ENCODE assay signal across 27 cellular contexts in genomic region chr1:30657131-30658013, GRCh38.
DNase-seq lines count a peak whose midpoint lies in the region; ATAC-seq, FAIRE-seq and TF ChIP-seq lines count a peak whose summit lies in the region.
"Had no signal": no experiment of that assay in that cellular context is flagged by ENCODE, and none has a peak within 500 bp of the region (broad histone marks: within the 10 kb centered on the region; RNA-seq: fewer than 3 reads in every experiment).

No MANE protein-coding gene starts in this region.

- peak overlapping the region in 1 of 2 experiments; percentile 31; a peak in 1 of 4 replicates for H3K9ac ChIP-seq in K562 (ENCODE audit: insufficient read depth in 1 of 2, low read depth in 2 of 2, low read length in 2 of 2)
- no peak overlapping the region for H3K9ac ChIP-seq in HepG2 (ENCODE audit: insufficient read depth, low read depth, low read length)

- intact Hi-C loops in Right ventricle myocardium superior (cut with DNase I) = no loop called here
- intact Hi-C loops in Right ventricle myocardium inferior (cut with DNase I) = no loop called here
- intact Hi-C loops in K562 (cut with micrococcal nuclease) = no loop called here
- intact Hi-C loops in HepG2 (cut with micrococcal nuclease; ENCODE audit: unreplicated experiment) = no loop called here
- intact Hi-C loops in activated T-helper 1 cell treated with anti-CD3 and anti-CD28 coated beads, Interleukin-12 subunit alpha, Interleukin-12 subunit beta, Interleukin-2, Interleukin-4 antibody, amounts not matched to agents 30 ng/mL and 10 ng/mL and 1 ng/mL, durations not matched to agents 14 hours and 24 hours and 36 hours (cut with micrococcal nuclease) = no loop called here

- H3K4me3 Mint-ChIP-seq in activated T-helper 1 cell treated with anti-CD3 and anti-CD28 coated beads, Interleukin-12 subunit alpha, Interleukin-12 subunit beta, Interleukin-2, Interleukin-4 antibody, amounts not matched to agents 30 ng/mL and 10 ng/mL and 1 ng/mL, durations not matched to agents 14 hours and 24 hours and 36 hours = no peak overlapping the region
- H3K4me3 Mint-ChIP-seq: activated CD8-positive, alpha-beta memory T cell treated with anti-CD3 and anti-CD28 coated beads, Interleukin-2, amount 10 ng/mL, durations not matched to agents 7 days and 5 days; naive B cell had no signal

- H3K27me3 ChIP-seq in K562 (ENCODE audit: control insufficient read depth in 2 of 2, insufficient read depth in 2 of 2, low read length in 2 of 2) = peaks cover 16 to 56% of the 10 kb centered on the region in 2 experiments
- peaks cover 2 to 16% of the 10 kb centered on the region in 2 experiments; a peak in 4 of 5 replicates for H3K27me3 ChIP-seq in HepG2 (ENCODE audit: control insufficient read depth in 1 of 2, insufficient read depth in 2 of 2, low read length in 2 of 2)
- H3K27me3 ChIP-seq: uterus had no signal

- H3K9me3 ChIP-seq in K562 (replicated peaks; ENCODE audit: control insufficient read depth, insufficient read depth, low read depth, low read length) (no peaks in the 10 kb centered on the region), HepG2 (ENCODE audit: low read length) (no peaks in the 10 kb centered on the region)
- H3K9me3 ChIP-seq: adrenal gland, uterus had no signal

- no peak for DNase-seq in Right ventricle myocardium superior
- no peak for DNase-seq in Right ventricle myocardium inferior (ENCODE audit: missing footprints)
- no peak for DNase-seq in K562 (ENCODE audit: extremely low read depth in 1 of 4, low spot score in 3 of 4)
- no peak for DNase-seq in HepG2 (ENCODE audit: low spot score)
- DNase-seq in GM10266 (ENCODE audit: extremely low spot score) = no peak
- no peak for DNase-seq in activated T-helper 1 cell treated with anti-CD3 and anti-CD28 coated beads, Interleukin-12 subunit alpha, Interleukin-12 subunit beta, Interleukin-2, Interleukin-4 antibody, amounts not matched to agents 30 ng/mL and 10 ng/mL and 1 ng/mL, durations not matched to agents 14 hours and 24 hours and 36 hours (ENCODE audit: low spot score)
- DNase-seq: activated CD4-positive, alpha-beta T cell treated with anti-CD3 and anti-CD28 coated beads for 48 hours; activated CD8-positive, alpha-beta memory T cell treated with anti-CD3 and anti-CD28 coated beads, Interleukin-2, amount 10 ng/mL, durations not matched to agents 7 days and 5 days; activated gamma-delta T cell; adrenal gland; dermis blood vessel endothelial cell; GDM1; naive B cell; NCI-H1105 treated with DMSO at 0.1 percent for 48 hours; NCI-H2081 treated with DMSO at 0.1 percent for 48 hours; NCI-H446 treated with DMSO at 0.1 percent for 48 hours; NK-92 treated with Interleukin-12 subunit alpha and Interleukin-12 subunit beta, amount 100 ng/mL, for 24 hours; right cardiac atrium; RPMI8226; stimulated activated CD4-positive, alpha-beta T cell treated with anti-CD3 and anti-CD28 coated beads, Interleukin-15, amount 100 ng/mL, for 24 hours; uterus had no signal

- no peaks in the 10 kb centered on the region for H3K36me3 Mint-ChIP-seq in activated T-helper 1 cell treated with anti-CD3 and anti-CD28 coated beads, Interleukin-12 subunit alpha, Interleukin-12 subunit beta, Interleukin-2, Interleukin-4 antibody, amounts not matched to agents 30 ng/mL and 10 ng/mL and 1 ng/mL, durations not matched to agents 14 hours and 24 hours and 36 hours (ENCODE audit: low read depth)
- H3K36me3 Mint-ChIP-seq: naive B cell had no signal

- H3K9me1 ChIP-seq in K562 (ENCODE audit: control insufficient read depth, insufficient read depth, low read length) = peaks cover 7% of the 10 kb centered on the region

- no peak for TF ChIP-seq POLR2A in K562 (conservative IDR thresholded peaks at IDR 0.05)
- no peak for TF ChIP-seq POLR2A in HepG2 (IDR thresholded peaks at IDR 0.05; ENCODE audit: insufficient read depth in 1 of 2, low read depth in 2 of 2, low read length in 2 of 2)

- peaks cover 2% of the 10 kb centered on the region for H3K27me3 Mint-ChIP-seq in activated T-helper 1 cell treated with anti-CD3 and anti-CD28 coated beads, Interleukin-12 subunit alpha, Interleukin-12 subunit beta, Interleukin-2, Interleukin-4 antibody, amounts not matched to agents 30 ng/mL and 10 ng/mL and 1 ng/mL, durations not matched to agents 14 hours and 24 hours and 36 hours (ENCODE audit: insufficient read depth)
- H3K27me3 Mint-ChIP-seq: activated CD8-positive, alpha-beta memory T cell treated with anti-CD3 and anti-CD28 coated beads, Interleukin-2, amount 10 ng/mL, durations not matched to agents 7 days and 5 days had no signal

- H2AFZ ChIP-seq in K562 (ENCODE audit: low read depth, low read length) (no peak overlapping the region), HepG2 (ENCODE audit: low read length) (no peak overlapping the region)

- no peaks in the 10 kb centered on the region for H3K9me3 Mint-ChIP-seq in activated T-helper 1 cell treated with anti-CD3 and anti-CD28 coated beads, Interleukin-12 subunit alpha, Interleukin-12 subunit beta, Interleukin-2, Interleukin-4 antibody, amounts not matched to agents 30 ng/mL and 10 ng/mL and 1 ng/mL, durations not matched to agents 14 hours and 24 hours and 36 hours

- no TSS peak for BruUV-seq in K562 (replicated peaks; lab: Mats Ljungman, UMichigan)
- no TSS peak for BruUV-seq in HepG2 (replicated peaks; lab: Mats Ljungman, UMichigan)

- CTCF ChIA-PET in K562 (lab: Yijun Ruan, JAX; ENCODE audit: low intra/inter-chr PET ratio) (no interaction called here), HepG2 (lab: Yijun Ruan, JAX; ENCODE audit: low intra/inter-chr PET ratio, low total read pairs) (no interaction called here)

- no peak overlapping the region for H3K27ac Mint-ChIP-seq in activated T-helper 1 cell treated with anti-CD3 and anti-CD28 coated beads, Interleukin-12 subunit alpha, Interleukin-12 subunit beta, Interleukin-2, Interleukin-4 antibody, amounts not matched to agents 30 ng/mL and 10 ng/mL and 1 ng/mL, durations not matched to agents 14 hours and 24 hours and 36 hours
- H3K27ac Mint-ChIP-seq: activated CD8-positive, alpha-beta memory T cell treated with anti-CD3 and anti-CD28 coated beads, Interleukin-2, amount 10 ng/mL, durations not matched to agents 7 days and 5 days; naive B cell had no signal

- H3K4me1 Mint-ChIP-seq in activated T-helper 1 cell treated with anti-CD3 and anti-CD28 coated beads, Interleukin-12 subunit alpha, Interleukin-12 subunit beta, Interleukin-2, Interleukin-4 antibody, amounts not matched to agents 30 ng/mL and 10 ng/mL and 1 ng/mL, durations not matched to agents 14 hours and 24 hours and 36 hours (ENCODE audit: low read depth) = no peaks in the 10 kb centered on the region
- H3K4me1 Mint-ChIP-seq: activated CD8-positive, alpha-beta memory T cell treated with anti-CD3 and anti-CD28 coated beads, Interleukin-2, amount 10 ng/mL, durations not matched to agents 7 days and 5 days; naive B cell had no signal

- H3K4me3 ChIP-seq in K562 = no peak overlapping the region
- H3K4me3 ChIP-seq in HepG2 (replicated peaks in 1 of 3; ENCODE audit: insufficient read depth in 1 of 3, low read depth in 2 of 3, low read length in 3 of 3) = no peak overlapping the region
- H3K4me3 ChIP-seq: adrenal gland, lung, uterus had no signal

- H3K4me2 ChIP-seq in K562 (ENCODE audit: insufficient read depth, low read length) (no peak overlapping the region), HepG2 (ENCODE audit: low read depth, low read length) (no peak overlapping the region)

- TF ChIP-seq RAD21 in K562 (CRISPR knock-in tag; conservative IDR thresholded peaks at IDR 0.05 in 1 of 2, IDR thresholded peaks at IDR 0.05 in 1 of 2) (no peak), HepG2 (CRISPR knock-in tag; IDR thresholded peaks at IDR 0.05) (no peak)

- H3K4me1 ChIP-seq in K562 (replicated peaks in 1 of 2; ENCODE audit: control insufficient read depth in 2 of 2, insufficient read depth in 2 of 2, low read length in 2 of 2) (peaks cover 0 to 10% of the 10 kb centered on the region in 2 experiments; a peak in 1 of 5 replicates), HepG2 (ENCODE audit: insufficient read depth, low read length) (peaks cover 4% of the 10 kb centered on the region; the same call in 1 of the 2 replicates)
- H3K4me1 ChIP-seq: adrenal gland, uterus had no signal

- H3K36me3 ChIP-seq in K562 (ENCODE audit: control insufficient read depth, insufficient read depth, low read length) = no peaks in the 10 kb centered on the region
- no peaks in the 10 kb centered on the region for H3K36me3 ChIP-seq in HepG2 (replicated peaks in 1 of 2; ENCODE audit: control insufficient read depth in 1 of 2, insufficient read depth in 2 of 2, low read length in 2 of 2)
- H3K36me3 ChIP-seq: adrenal gland, uterus had no signal

- in situ Hi-C loops in K562 (cut with MboI) = loop anchor here (5.0 kb wide), 1 partner anchor 1105 kb away; no protein-coding TSS in a partner anchor
- in situ Hi-C loops in HepG2 (cut with HindIII; ENCODE audit: extremely low pct_ligation_motif_present, low pct_unique_long_range_greater_than_20kb) = no loop called here

- FAIRE-seq in K562 (lab: Jason Lieb, UNC) (no peak), HepG2 (lab: Jason Lieb, UNC) (no peak)
- FAIRE-seq: endothelial cell of umbilical vein, GM19239 had no signal

- TF ChIP-seq CTCF in K562 (IDR thresholded peaks at IDR 0.05 in 2 of 3, conservative IDR thresholded peaks at IDR 0.05 in 1 of 3; ENCODE audit: insufficient read depth in 2 of 3, low read depth in 1 of 3, low read length in 3 of 3) (no peak), HepG2 (CRISPR knock-in tag; IDR thresholded peaks at IDR 0.05) (no peak), GM10266 (IDR thresholded peaks at IDR 0.05; ENCODE audit: control insufficient read depth, insufficient read depth, low read depth, missing control alignments) (no peak)

- POLR2A ChIA-PET in K562 (lab: Yijun Ruan, JAX) = no interaction called here
- POLR2A ChIA-PET in HepG2 (lab: Yijun Ruan, JAX) = no interaction called here

- H3K79me2 ChIP-seq in K562 (ENCODE audit: control insufficient read depth, insufficient read depth, low read length) (no peaks in the 10 kb centered on the region), HepG2 (ENCODE audit: insufficient read depth, low read length) (no peaks in the 10 kb centered on the region)

- ATAC-seq in Right ventricle myocardium superior (ENCODE audit: poor library complexity) (peak; percentile 31), Right ventricle myocardium inferior (no peak), K562 (peak; percentile 19; the same call in 1 of the 3 replicates), HepG2 (peak; percentile 28; the same call in 2 of the 3 replicates), GM21515 (IDR thresholded peaks at IDR 0.05; ENCODE audit: unreplicated experiment) (no peak), HG02642 (IDR thresholded peaks at IDR 0.05; ENCODE audit: poor library complexity, unreplicated experiment) (no peak)
- ATAC-seq: activated CD8-positive, alpha-beta memory T cell treated with anti-CD3 and anti-CD28 coated beads, Interleukin-2, amount 10 ng/mL, durations not matched to agents 7 days and 5 days had no signal

- TF ChIP-seq EP300 in K562 (IDR thresholded peaks at IDR 0.05; ENCODE audit: low read length) (no peak), HepG2 (IDR thresholded peaks at IDR 0.05; ENCODE audit: low read depth in 2 of 2, low read length in 2 of 2) (no peak), HepG2 (CRISPR knock-in tag; IDR thresholded peaks at IDR 0.05; ENCODE audit: borderline replicate concordance) (no peak)

- H4K20me1 ChIP-seq in K562 (replicated peaks; ENCODE audit: control insufficient read depth, insufficient read depth, low read length) (peaks cover 4% of the 10 kb centered on the region; the same call in 1 of the 2 replicates), HepG2 (ENCODE audit: insufficient read depth, low read length) (no peaks in the 10 kb centered on the region)

- 4% methylated on average over 19 of the region's 22 CpGs for WGBS in K562 (ENCODE audit: insufficient coverage, low coverage, missing lambda C conversion rate)
- WGBS in HepG2 (ENCODE audit: low lambda C conversion rate) = 42% methylated on average over 9 of the region's 22 CpGs

- H3K27ac ChIP-seq in K562 (ENCODE audit: extremely low read depth, low read depth, low read length) (no peak overlapping the region), HepG2 (ENCODE audit: extremely low read length, insufficient read depth, low read length) (no peak overlapping the region)
- H3K27ac ChIP-seq: adrenal gland, C4-2B, uterus had no signal

Comparison
In these comparisons a context has a peak if more than half of its experiments do, and no peak if none do; other contexts are left out.
1. ATAC-seq: peak in Right ventricle myocardium superior (single experiment), K562 (single experiment) and HepG2 (single experiment); none in Right ventricle myocardium inferior (single experiment), GM21515 (single experiment) and HG02642 (single experiment).